ENCODE assay signal across 15 cellular contexts in the genomic region with DNA sequence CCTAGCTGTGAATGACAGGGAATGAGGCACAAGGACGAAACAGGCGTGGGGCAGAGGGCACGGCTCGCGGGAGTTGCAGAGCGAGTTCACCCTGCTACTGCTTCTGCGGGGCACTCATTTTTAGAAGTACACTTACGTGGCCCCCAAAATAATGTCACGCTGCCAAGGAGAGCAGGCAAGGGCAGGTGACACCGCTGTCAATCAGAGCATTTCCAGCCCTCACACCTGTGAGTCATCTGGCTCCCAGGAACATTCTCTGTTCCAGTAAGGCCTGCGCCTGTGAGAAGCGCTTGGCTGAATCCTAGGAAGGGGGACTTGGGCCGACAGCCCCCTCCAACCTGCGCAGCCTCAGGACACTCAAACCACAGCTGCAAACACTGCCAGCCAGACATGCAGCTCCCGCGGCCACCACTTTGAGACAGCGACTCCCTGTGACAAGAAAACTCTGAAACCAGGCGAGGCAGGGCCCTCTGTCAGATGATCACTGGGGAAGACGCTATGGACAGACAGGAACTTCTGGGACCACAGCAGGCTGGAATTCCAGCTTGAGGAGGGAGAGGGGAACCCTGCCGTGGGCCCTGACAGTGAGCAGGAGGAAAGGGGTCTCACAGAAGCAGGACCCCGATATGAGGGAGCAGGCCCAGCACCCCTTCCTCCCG. TPM values are rescaled to one million over a fixed set of nuclear protein-coding genes. Genes with fewer than 3 reads are reported as not detected.
DNase-seq lines count a peak whose midpoint lies in the region; ATAC-seq and TF ChIP-seq lines count a peak whose summit lies in the region.
"Had no signal": no experiment of that assay in that cellular context is flagged by ENCODE, and none has a peak within 500 bp of the region (broad histone marks: within the 10 kb centered on the region; RNA-seq: fewer than 3 reads in every experiment).

No MANE protein-coding gene starts in this region.

- H3K4me3 ChIP-seq in GM23338 = no peak overlapping the region
- H3K4me3 ChIP-seq in prostate gland = no peak overlapping the region
- H3K4me3 ChIP-seq: SK-N-MC had no signal

- DNase-seq in GM23338 (ENCODE audit: low spot score) = no peak
- DNase-seq in astrocyte of the hippocampus (ENCODE audit: low read depth, low spot score) = peak; percentile 51
- DNase-seq in left ventricle myocardium superior = no peak
- peak; percentile 61 for DNase-seq in prostate gland (ENCODE audit: low spot score)
- no peak for DNase-seq in activated CD4-positive, alpha-beta memory T cell treated with anti-CD3 and anti-CD28 coated beads for 36 hours
- no peak for DNase-seq in activated CD4-positive, alpha-beta memory T cell treated with anti-CD3 and anti-CD28 coated beads, Interleukin-2, amount 10 ng/mL, durations not matched to agents 7 days and 5 days
- DNase-seq: activated CD8-positive, alpha-beta memory T cell treated with anti-CD3 and anti-CD28 coated beads, Interleukin-2, amount 10 ng/mL, durations not matched to agents 7 days and 5 days; activated naive CD4-positive, alpha-beta T cell treated with Interleukin-2 at 50 U/mL for 16 hours; central memory CD4-positive, alpha-beta T cell; NCI-H1092 treated with DMSO at 0.1 percent for 48 hours; NCI-H345 had no signal

- H3K4me1 ChIP-seq in GM23338 (ENCODE audit: insufficient read depth) (no peaks in the 10 kb centered on the region), prostate gland (replicated peaks) (no peaks in the 10 kb centered on the region)

- POLR2A ChIA-PET in activated CD4-positive, alpha-beta memory T cell treated with anti-CD3 and anti-CD28 coated beads for 36 hours (lab: Charles Lee) = interaction anchor here (1.1 kb wide), 1 partner anchor 60 kb away, joined by 3 read pairs; a partner anchor contains a TSS
- POLR2A ChIA-PET in activated CD4-positive, alpha-beta memory T cell treated with anti-CD3 and anti-CD28 coated beads, Interleukin-2, amount 10 ng/mL, durations not matched to agents 7 days and 5 days (lab: Charles Lee) = no interaction called here

- no peak overlapping the region for H3K4me3 Mint-ChIP-seq in GM23338
- H3K4me3 Mint-ChIP-seq in activated CD4-positive, alpha-beta memory T cell treated with anti-CD3 and anti-CD28 coated beads for 36 hours = no peak overlapping the region
- no peak overlapping the region for H3K4me3 Mint-ChIP-seq in activated CD4-positive, alpha-beta memory T cell treated with anti-CD3 and anti-CD28 coated beads, Interleukin-2, amount 10 ng/mL, durations not matched to agents 7 days and 5 days
- H3K4me3 Mint-ChIP-seq: activated CD8-positive, alpha-beta memory T cell treated with anti-CD3 and anti-CD28 coated beads, Interleukin-2, amount 10 ng/mL, durations not matched to agents 7 days and 5 days; neural crest cell had no signal

- peaks cover 15% of the 10 kb centered on the region for H3K27me3 Mint-ChIP-seq in GM23338 (ENCODE audit: insufficient read depth, low read depth, poor library complexity)
- no peaks in the 10 kb centered on the region for H3K27me3 Mint-ChIP-seq in activated CD4-positive, alpha-beta memory T cell treated with anti-CD3 and anti-CD28 coated beads for 36 hours
- no peaks in the 10 kb centered on the region for H3K27me3 Mint-ChIP-seq in activated CD4-positive, alpha-beta memory T cell treated with anti-CD3 and anti-CD28 coated beads, Interleukin-2, amount 10 ng/mL, durations not matched to agents 7 days and 5 days
- H3K27me3 Mint-ChIP-seq: activated CD8-positive, alpha-beta memory T cell treated with anti-CD3 and anti-CD28 coated beads, Interleukin-2, amount 10 ng/mL, durations not matched to agents 7 days and 5 days had no signal

- peaks cover 96% of the 10 kb centered on the region for H3K79me2 ChIP-seq in GM23338 (replicated peaks; ENCODE audit: insufficient read depth)

- H3K9me3 ChIP-seq in prostate gland = no peaks in the 10 kb centered on the region

- H3F3A ChIP-seq in GM23338 (replicated peaks; ENCODE audit: low read depth) = peaks cover 11% of the 10 kb centered on the region; the same call in 1 of the 2 replicates

- no peak for ATAC-seq in GM23338
- peak; percentile 42 for ATAC-seq in left ventricle myocardium superior
- ATAC-seq in HG03460 (IDR thresholded peaks at IDR 0.05; ENCODE audit: unreplicated experiment) = no peak
- ATAC-seq in GM21360 (IDR thresholded peaks at IDR 0.05; ENCODE audit: unreplicated experiment) = no peak
- ATAC-seq: activated CD8-positive, alpha-beta memory T cell treated with anti-CD3 and anti-CD28 coated beads, Interleukin-2, amount 10 ng/mL, durations not matched to agents 7 days and 5 days had no signal

- CTCF ChIA-PET in activated CD4-positive, alpha-beta memory T cell treated with anti-CD3 and anti-CD28 coated beads for 36 hours (lab: Charles Lee) = interaction anchor here (1.2 kb wide), 1 partner anchor 64 kb away, joined by 3 read pairs; no protein-coding TSS in a partner anchor
- CTCF ChIA-PET in activated CD4-positive, alpha-beta memory T cell treated with anti-CD3 and anti-CD28 coated beads, Interleukin-2, amount 10 ng/mL, durations not matched to agents 7 days and 5 days (lab: Charles Lee) = no interaction called here

- H3K27ac ChIP-seq in GM23338 (ENCODE audit: low read depth) (no peak overlapping the region), prostate gland (peak overlapping the region in 1 of 2 donors; percentile 8)
- H3K27ac ChIP-seq: SK-N-MC had no signal

- H3K4me2 ChIP-seq in GM23338 = no peak overlapping the region

- 0 out of 2 replicates have a peak overlapping the region, but pooled peaks have one; percentile 87 for H3K27ac Mint-ChIP-seq in GM23338
- no peak overlapping the region for H3K27ac Mint-ChIP-seq in activated CD4-positive, alpha-beta memory T cell treated with anti-CD3 and anti-CD28 coated beads for 36 hours
- H3K27ac Mint-ChIP-seq in activated CD4-positive, alpha-beta memory T cell treated with anti-CD3 and anti-CD28 coated beads, Interleukin-2, amount 10 ng/mL, durations not matched to agents 7 days and 5 days = no peak overlapping the region
- H3K27ac Mint-ChIP-seq: activated CD8-positive, alpha-beta memory T cell treated with anti-CD3 and anti-CD28 coated beads, Interleukin-2, amount 10 ng/mL, durations not matched to agents 7 days and 5 days had no signal

- WGBS in prostate gland = 46% methylated on average over 22 of the region's 22 CpGs

- peaks cover 32% of the 10 kb centered on the region for H4K20me1 ChIP-seq in GM23338 (replicated peaks; ENCODE audit: insufficient read depth)

- H3K4me1 Mint-ChIP-seq in GM23338 = peaks cover 3% of the 10 kb centered on the region
- H3K4me1 Mint-ChIP-seq in activated CD4-positive, alpha-beta memory T cell treated with anti-CD3 and anti-CD28 coated beads for 36 hours (ENCODE audit: low read depth) = peaks cover 31% of the 10 kb centered on the region
- peaks cover 19% of the 10 kb centered on the region for H3K4me1 Mint-ChIP-seq in activated CD4-positive, alpha-beta memory T cell treated with anti-CD3 and anti-CD28 coated beads, Interleukin-2, amount 10 ng/mL, durations not matched to agents 7 days and 5 days

- TF ChIP-seq CTCF in GM23338 (conservative IDR thresholded peaks at IDR 0.05; ENCODE audit: low read depth in 2 of 2) (no peak), prostate gland (IDR thresholded peaks at IDR 0.05) (no peak)

- no peaks in the 10 kb centered on the region for H3K9me3 Mint-ChIP-seq in GM23338
- no peaks in the 10 kb centered on the region for H3K9me3 Mint-ChIP-seq in activated CD4-positive, alpha-beta memory T cell treated with anti-CD3 and anti-CD28 coated beads for 36 hours
- H3K9me3 Mint-ChIP-seq in activated CD4-positive, alpha-beta memory T cell treated with anti-CD3 and anti-CD28 coated beads, Interleukin-2, amount 10 ng/mL, durations not matched to agents 7 days and 5 days = no peaks in the 10 kb centered on the region
- H3K9me3 Mint-ChIP-seq: neural crest cell had no signal

- no peak overlapping the region for H2AFZ ChIP-seq in GM23338

- no peaks in the 10 kb centered on the region; the same call in none of the 3 replicates for H3K36me3 Mint-ChIP-seq in GM23338 (ENCODE audit: low read depth)
- peaks cover 7% of the 10 kb centered on the region for H3K36me3 Mint-ChIP-seq in activated CD4-positive, alpha-beta memory T cell treated with anti-CD3 and anti-CD28 coated beads for 36 hours
- H3K36me3 Mint-ChIP-seq in activated CD4-positive, alpha-beta memory T cell treated with anti-CD3 and anti-CD28 coated beads, Interleukin-2, amount 10 ng/mL, durations not matched to agents 7 days and 5 days (ENCODE audit: low read depth) = peaks cover 22% of the 10 kb centered on the region

- no peaks in the 10 kb centered on the region for H3K9me2 ChIP-seq in GM23338 (ENCODE audit: insufficient read depth)

- TF ChIP-seq POLR2A in prostate gland (IDR thresholded peaks at IDR 0.05) = peak; percentile 34

- H3K36me3 ChIP-seq in GM23338 (ENCODE audit: insufficient read depth) (no peaks in the 10 kb centered on the region), prostate gland (no peaks in the 10 kb centered on the region)

- H3K27me3 ChIP-seq in GM23338 (ENCODE audit: insufficient read depth) (no peaks in the 10 kb centered on the region), prostate gland (replicated peaks; ENCODE audit: insufficient read depth) (no peaks in the 10 kb centered on the region)

- intact Hi-C loops in left ventricle myocardium superior (cut with micrococcal nuclease) = no loop called here
- intact Hi-C loops in prostate gland (cut with DNase I) = no loop called here
- intact Hi-C loops in activated CD4-positive, alpha-beta memory T cell treated with anti-CD3 and anti-CD28 coated beads for 36 hours (cut with micrococcal nuclease) = no loop called here

RNA-seq across cellular contexts. Expression of a gene that starts 12.7 kb away (rescaled TPM):
- 23.4 and 40.6 TPM in 2 replicates for total RNA-seq in GM23338 (2014; rRNA removed; shearing (Covaris generic))
- 25.5 and 31.0 TPM in 2 replicates for polyA plus RNA-seq in GM23338 (2016; fragmentation: Nextera tagmentation; extraction: Ambion mirVana)
- total RNA-seq in left ventricle myocardium superior (11.9 TPM), prostate gland (10 to 100 TPM; 11.2 to 75.0 TPM)
- 10 to 100 TPM; 50.2 to 53.7 TPM for total RNA-seq in activated CD4-positive, alpha-beta memory T cell treated with anti-CD3 and anti-CD28 coated beads for 36 hours
- 10 to 100 TPM; 55.7 to 57.1 TPM for total RNA-seq in activated CD4-positive, alpha-beta memory T cell treated with anti-CD3 and anti-CD28 coated beads, Interleukin-2, amount 10 ng/mL, durations not matched to agents 7 days and 5 days

RNA-seq across cellular contexts. Expression of a gene that starts 25.1 kb away (rescaled TPM):
- 205 and 236 TPM in 2 replicates for total RNA-seq in GM23338 (2014; rRNA removed; shearing (Covaris generic))
- 101 and 117 TPM in 2 replicates for polyA plus RNA-seq in GM23338 (2016; fragmentation: Nextera tagmentation; extraction: Ambion mirVana)
- 78.2 TPM for total RNA-seq in left ventricle myocardium superior
- total RNA-seq in prostate gland = 100 to 1,000 TPM; 115 to 178 TPM
- 10 to 100 TPM; 84.6 to 89.1 TPM for total RNA-seq in activated CD4-positive, alpha-beta memory T cell treated with anti-CD3 and anti-CD28 coated beads for 36 hours
- total RNA-seq in activated CD4-positive, alpha-beta memory T cell treated with anti-CD3 and anti-CD28 coated beads, Interleukin-2, amount 10 ng/mL, durations not matched to agents 7 days and 5 days = 100 to 1,000 TPM; 104 to 105 TPM

RNA-seq across cellular contexts. Expression of a gene that starts 59.7 kb away (rescaled TPM):
- 175 and 210 TPM in 2 replicates for total RNA-seq in GM23338 (2014; rRNA removed; shearing (Covaris generic))
- 142 and 146 TPM in 2 replicates for polyA plus RNA-seq in GM23338 (2016; fragmentation: Nextera tagmentation; extraction: Ambion mirVana)
- total RNA-seq in left ventricle myocardium superior = 60.7 TPM
- total RNA-seq in prostate gland = 10 to 100 TPM; 59.4 to 91.7 TPM
- 10 to 100 TPM; 60.8 to 64.0 TPM for total RNA-seq in activated CD4-positive, alpha-beta memory T cell treated with anti-CD3 and anti-CD28 coated beads for 36 hours
- 10 to 100 TPM; 58.3 to 60.4 TPM for total RNA-seq in activated CD4-positive, alpha-beta memory T cell treated with anti-CD3 and anti-CD28 coated beads, Interleukin-2, amount 10 ng/mL, durations not matched to agents 7 days and 5 days

Comparison
In these comparisons a context has a peak if more than half of its experiments do, and no peak if none do; other contexts are left out.
1. DNase-seq: peak in astrocyte of the hippocampus (single experiment) and prostate gland (single experiment); none in GM23338 (single experiment), left ventricle myocardium superior (single experiment), activated CD4-positive, alpha-beta memory T cell treated with anti-CD3 and anti-CD28 coated beads for 36 hours (single experiment) and activated CD4-positive, alpha-beta memory T cell treated with anti-CD3 and anti-CD28 coated beads, Interleukin-2, amount 10 ng/mL, durations not matched to agents 7 days and 5 days (single experiment).